32 cellular contexts compared by ENCODE assay signal in genomic region chrX:78315745-78316144, GRCh38. TPM values are rescaled to one million over a fixed set of nuclear protein-coding genes. Genes with fewer than 3 reads are reported as not detected.
"Had no signal": no experiment of that assay in that cellular context is flagged by ENCODE, and none has a peak within 500 bp of the region (broad histone marks: within the 10 kb centered on the region; RNA-seq: fewer than 3 reads in every experiment).

No MANE protein-coding gene starts in this region.

- H2AFZ ChIP-seq: hepatocyte had no signal

- H3K4me1 Mint-ChIP-seq: brain had no signal

- H3K36me3 Mint-ChIP-seq: brain had no signal

- H3K4me2 ChIP-seq: hepatocyte had no signal

- H3K27ac Mint-ChIP-seq: activated naive CD8-positive, alpha-beta T cell; brain; effector memory CD8-positive, alpha-beta T cell; progenitor cell of endocrine pancreas; T-helper 1 cell treated with Interleukin-12 subunit alpha and Interleukin-12 subunit beta and Interleukin-4 antibody, amounts not matched to agents 30 μg/mL and 1 μg/mL, for 36 hours had no signal

- DNase-seq: activated T-cell treated with anti-CD3 and anti-CD28 coated beads for 4 hours; aorta; cerebellar nuclear complex; colonic mucosa; effector memory CD8-positive, alpha-beta T cell; erythroblast; gastrocnemius medialis; islet precursor cell; left ventricle myocardium inferior; naive thymus-derived CD4-positive, alpha-beta T cell; ovary; sigmoid colon; small intestine; stimulated activated CD4-positive, alpha-beta T cell treated with anti-CD3 and anti-CD28 coated beads, Interleukin-1b, Interleukin-23, amount 100 ng/mL, for 48 hours; stimulated activated CD4-positive, alpha-beta T cell treated with anti-CD3 and anti-CD28 coated beads, Interleukin-4, amount 100 ng/mL, for 4 hours; stimulated activated CD8-positive, alpha-beta memory T cell treated with anti-CD3 and anti-CD28 coated beads, Interleukin-4, amount 100 ng/mL, for 48 hours; stimulated activated naive CD4-positive, alpha-beta T cell treated with Interleukin-2 at 50 U/mL for 16 hours; SW 1271; T-helper 9 cell had no signal

- H3K79me2 ChIP-seq: hepatocyte had no signal

- H3K4me1 ChIP-seq: colonic mucosa, gastrocnemius medialis, left ventricle myocardium inferior, sigmoid colon had no signal

- H3K4me3 Mint-ChIP-seq: activated naive CD8-positive, alpha-beta T cell; brain; effector memory CD8-positive, alpha-beta T cell; T-helper 1 cell treated with Interleukin-12 subunit alpha and Interleukin-12 subunit beta and Interleukin-4 antibody, amounts not matched to agents 30 μg/mL and 1 μg/mL, for 36 hours had no signal

- ATAC-seq: activated CD4-positive, CD25-positive, alpha-beta regulatory T cell treated with anti-CD3 and anti-CD28 coated beads, Interleukin-2, amount 50 U/mL, for 24 hours; effector memory CD8-positive, alpha-beta T cell; gastrocnemius medialis; naive thymus-derived CD4-positive, alpha-beta T cell had no signal

- H3K27ac ChIP-seq: cardiac muscle cell, colonic mucosa, gastrocnemius medialis, hepatocyte, left ventricle myocardium inferior, ovary, sigmoid colon, tibial nerve, VCaP had no signal

- FAIRE-seq: small intestine, TTC549 had no signal

- H3K36me3 ChIP-seq: cardiac muscle cell, colonic mucosa, gastrocnemius medialis, left ventricle myocardium inferior, ovary, sigmoid colon, tibial nerve had no signal

- H3K4me3 ChIP-seq: cardiac muscle cell, colonic mucosa, gastrocnemius medialis, hepatocyte, left ventricle myocardium inferior, ovary, sigmoid colon, tibial nerve had no signal

- H3K27me3 ChIP-seq: cardiac muscle cell, colonic mucosa, gastrocnemius medialis, hepatocyte, ovary, sigmoid colon, tibial nerve had no signal

- H3K9me3 ChIP-seq: colonic mucosa, gastrocnemius medialis, left ventricle myocardium inferior, ovary, sigmoid colon, tibial nerve had no signal

- H3K9me3 Mint-ChIP-seq: effector memory CD8-positive, alpha-beta T cell had no signal

- H3K27me3 Mint-ChIP-seq: activated naive CD8-positive, alpha-beta T cell; brain; naive thymus-derived CD4-positive, alpha-beta T cell; progenitor cell of endocrine pancreas had no signal

RNA-seq across cellular contexts. Expression of gene CYSLTR1, which starts 11.7 kb away (rescaled TPM):
- total RNA-seq: cardiac muscle cell, lung microvascular endothelial cell, progenitor cell of endocrine pancreas, renal cortical epithelial cell had no signal
- polyA plus RNA-seq: cardiac muscle cell, neural cell had no signal
